Comparison of ENCODE assay signal across 17 cellular contexts in the genomic region with DNA sequence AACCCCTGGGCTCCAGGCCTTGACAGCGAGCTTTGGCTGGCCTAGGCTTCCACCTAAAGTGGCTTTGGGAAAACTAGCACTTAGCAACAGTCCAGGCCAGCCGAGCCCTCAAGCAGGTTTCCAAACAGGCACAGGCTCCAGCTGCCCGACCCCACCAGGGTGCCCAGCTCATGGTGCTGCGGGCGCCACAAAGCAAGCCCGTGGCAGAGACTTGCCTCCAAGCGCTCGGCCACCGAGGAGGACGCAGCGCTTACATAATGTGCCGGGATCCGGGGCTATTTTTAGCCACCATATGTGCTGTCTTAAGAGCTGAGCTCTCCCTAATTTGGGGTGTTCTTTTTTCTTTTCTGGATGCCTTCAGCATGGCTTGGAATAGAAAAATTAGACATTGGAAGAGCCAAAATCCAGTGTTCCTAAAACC. TPM values are rescaled to one million over a fixed set of nuclear protein-coding genes. Genes with fewer than 3 reads are reported as not detected.
DNase-seq lines count a peak whose midpoint lies in the region; ATAC-seq lines count a peak whose summit lies in the region.
"Had no signal": no experiment of that assay in that cellular context is flagged by ENCODE, and none has a peak within 500 bp of the region (broad histone marks: within the 10 kb centered on the region; RNA-seq: fewer than 3 reads in every experiment).

No MANE protein-coding gene starts in this region.

- ATAC-seq in Right ventricle myocardium superior (ENCODE audit: poor library complexity), result peak; percentile 83
- ATAC-seq in GM21528 (IDR thresholded peaks at IDR 0.05; ENCODE audit: low FRiP score, unreplicated experiment), result no peak
- no peak for ATAC-seq in GM21515 (IDR thresholded peaks at IDR 0.05; ENCODE audit: unreplicated experiment)
- ATAC-seq: effector memory CD8-positive, alpha-beta T cell; stimulated activated effector memory CD8-positive, alpha-beta T cell treated with anti-CD3 and anti-CD28 coated beads, Interleukin-12 subunit alpha, Interleukin-12 subunit beta, amount 100 ng/mL, for 72 hours had no signal

- intact Hi-C loops in Right ventricle myocardium superior (cut with DNase I) (no loop called here), cardiac septum (cut with DNase I) (no loop called here), head of caudate nucleus (cut with DNase I) (no loop called here), posterior cingulate gyrus (cut with DNase I) (loop anchor here (10.0 kb wide), 1 partner anchor 45 kb away; no protein-coding TSS in a partner anchor)

- DNase-seq in Right ventricle myocardium superior, result peak; percentile 54
- no peak for DNase-seq in cardiac septum (ENCODE audit: low spot score)
- DNase-seq in head of caudate nucleus, result peak in 24 of 42 donors; percentile 33 to 79 (median 54)
- peak in 9 of 10 donors; percentile 58 to 95 (median 72) for DNase-seq in posterior cingulate gyrus
- no peak for DNase-seq in GM19240 (ENCODE audit: insufficient read length, low spot score)
- no peak for DNase-seq in activated gamma-delta T cell treated with Interleukin-2 at 50 U/mL for 16 hours
- DNase-seq: activated CD4-positive, alpha-beta T cell treated with anti-CD3 and anti-CD28 coated beads, Interleukin-2, amount 10 ng/mL, durations not matched to agents 24 days and 14 days; activated naive CD8-positive, alpha-beta T cell treated with anti-CD3 and anti-CD28 coated beads, Interleukin-2, amount 10 ng/mL, durations not matched to agents 7 days and 5 days; effector memory CD8-positive, alpha-beta T cell; EL; foreskin melanocyte; NCI-H2081; NCI-H510A treated with DMSO at 0.1 percent for 48 hours had no signal

RNA-seq across cellular contexts. Expression of gene F7, which starts 56.1 kb away (rescaled TPM):
- total RNA-seq in Right ventricle myocardium superior, result 0.08 TPM
- 0.46 TPM for total RNA-seq in cardiac septum
- total RNA-seq: A673; activated CD4-positive, alpha-beta T cell treated with anti-CD3 and anti-CD28 coated beads, Interleukin-2, amount 10 ng/mL, durations not matched to agents 24 days and 14 days had no signal

Comparison
In these comparisons a context has a peak if more than half of its experiments do, and no peak if none do; other contexts are left out.
1. DNase-seq: peak in Right ventricle myocardium superior (single experiment), head of caudate nucleus (24 of 42) and posterior cingulate gyrus (9 of 10); none in cardiac septum (single experiment), GM19240 (single experiment) and activated gamma-delta T cell treated with Interleukin-2 at 50 U/mL for 16 hours (single experiment).